10 cellular contexts compared by ENCODE assay signal in the genomic region with DNA sequence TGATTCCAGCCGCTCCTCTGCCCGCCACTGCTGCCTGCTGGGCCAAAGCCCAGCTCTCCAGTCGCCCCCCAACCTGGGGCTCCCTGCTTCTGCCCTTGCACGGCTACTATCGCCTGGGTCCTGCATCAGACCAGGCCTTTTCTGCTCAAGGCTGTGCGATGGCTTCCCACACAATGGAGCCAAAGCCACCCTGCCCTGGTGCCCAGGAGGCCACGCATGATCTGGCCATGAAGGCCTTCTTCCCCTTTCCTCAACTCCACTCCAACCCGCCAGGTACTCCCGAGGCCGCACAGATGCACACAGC. TPM values are rescaled to one million over a fixed set of nuclear protein-coding genes. Genes with fewer than 3 reads are reported as not detected.
DNase-seq lines count a peak whose midpoint lies in the region; ATAC-seq and TF ChIP-seq lines count a peak whose summit lies in the region.
"Had no signal": no experiment of that assay in that cellular context is flagged by ENCODE, and none has a peak within 500 bp of the region (broad histone marks: within the 10 kb centered on the region; RNA-seq: fewer than 3 reads in every experiment).

No MANE protein-coding gene starts in this region.

- peaks cover 25% of the 10 kb centered on the region for H3K4me1 Mint-ChIP-seq in activated naive CD4-positive, alpha-beta T cell treated with anti-CD3 and anti-CD28 coated beads, Interleukin-2, amount 50 U/mL, for 24 hours
- peaks cover 44% of the 10 kb centered on the region for H3K4me1 Mint-ChIP-seq in activated CD8-positive, alpha-beta T cell treated with anti-CD3 and anti-CD28 coated beads, Interleukin-2, amount 10 ng/mL, durations not matched to agents 7 days and 5 days (ENCODE audit: low read depth)
- no peaks in the 10 kb centered on the region for H3K4me1 Mint-ChIP-seq in mesothelial cell of epicardium

- H3K36me3 Mint-ChIP-seq in activated naive CD4-positive, alpha-beta T cell treated with anti-CD3 and anti-CD28 coated beads, Interleukin-2, amount 50 U/mL, for 24 hours: peaks cover 4% of the 10 kb centered on the region
- H3K36me3 Mint-ChIP-seq in activated CD8-positive, alpha-beta T cell treated with anti-CD3 and anti-CD28 coated beads, Interleukin-2, amount 10 ng/mL, durations not matched to agents 7 days and 5 days (ENCODE audit: low read depth): peaks cover 56% of the 10 kb centered on the region
- H3K36me3 Mint-ChIP-seq in mesothelial cell of epicardium: peaks cover 34% of the 10 kb centered on the region

- DNase-seq in activated naive CD4-positive, alpha-beta T cell treated with Interleukin-2 at 50 U/mL for 16 hours: no peak
- no peak for DNase-seq in activated CD8-positive, alpha-beta T cell treated with anti-CD3 and anti-CD28 coated beads, Interleukin-2, amount 10 ng/mL, durations not matched to agents 7 days and 5 days
- DNase-seq in mesothelial cell of epicardium (ENCODE audit: low spot score in 2 of 2, unreplicated experiment in 2 of 2): no peak
- no peak for DNase-seq in stimulated activated CD4-positive, alpha-beta T cell treated with anti-CD3 and anti-CD28 coated beads, Interleukin-4, amount 100 ng/mL, for 1 hour
- no peak for DNase-seq in OCI-M1 (lab: John Stamatoyannopoulos, UW)
- DNase-seq in NCI-H187 (lab: John Stamatoyannopoulos, UW): no peak
- no peak for DNase-seq in effector CD8-positive, alpha-beta T cell (lab: John Stamatoyannopoulos, UW)
- DNase-seq: SHP77 treated with DMSO at 0.1 percent for 48 hours, small intestine had no signal

- no peaks in the 10 kb centered on the region for H3K9me3 Mint-ChIP-seq in activated naive CD4-positive, alpha-beta T cell treated with anti-CD3 and anti-CD28 coated beads, Interleukin-2, amount 50 U/mL, for 24 hours
- H3K9me3 Mint-ChIP-seq in activated CD8-positive, alpha-beta T cell treated with anti-CD3 and anti-CD28 coated beads, Interleukin-2, amount 10 ng/mL, durations not matched to agents 7 days and 5 days (ENCODE audit: insufficient read depth): no peaks in the 10 kb centered on the region
- no peaks in the 10 kb centered on the region for H3K9me3 Mint-ChIP-seq in mesothelial cell of epicardium

- no peak for TF ChIP-seq CTCF in mesothelial cell of epicardium (IDR thresholded peaks at IDR 0.05; ENCODE audit: unreplicated experiment)

- no peaks in the 10 kb centered on the region for H3K27me3 Mint-ChIP-seq in activated naive CD4-positive, alpha-beta T cell treated with anti-CD3 and anti-CD28 coated beads, Interleukin-2, amount 50 U/mL, for 24 hours
- H3K27me3 Mint-ChIP-seq in activated CD8-positive, alpha-beta T cell treated with anti-CD3 and anti-CD28 coated beads, Interleukin-2, amount 10 ng/mL, durations not matched to agents 7 days and 5 days (ENCODE audit: low read depth): no peaks in the 10 kb centered on the region
- H3K27me3 Mint-ChIP-seq in mesothelial cell of epicardium (ENCODE audit: low read depth): no peaks in the 10 kb centered on the region

- no peak overlapping the region for H3K4me3 Mint-ChIP-seq in activated naive CD4-positive, alpha-beta T cell treated with anti-CD3 and anti-CD28 coated beads, Interleukin-2, amount 50 U/mL, for 24 hours
- H3K4me3 Mint-ChIP-seq in activated CD8-positive, alpha-beta T cell treated with anti-CD3 and anti-CD28 coated beads, Interleukin-2, amount 10 ng/mL, durations not matched to agents 7 days and 5 days: peak overlapping the region; percentile 16
- H3K4me3 Mint-ChIP-seq in mesothelial cell of epicardium: no peak overlapping the region

- POLR2A ChIA-PET in activated CD8-positive, alpha-beta T cell treated with anti-CD3 and anti-CD28 coated beads, Interleukin-2, amount 10 ng/mL, durations not matched to agents 7 days and 5 days (lab: Charles Lee): interaction anchor here (0.8 to 1.7 kb wide), 4 partner anchors 8 to 46 kb away, joined by 3 to 5 read pairs (median 4); a partner anchor contains a TSS

- CTCF ChIA-PET in activated CD8-positive, alpha-beta T cell treated with anti-CD3 and anti-CD28 coated beads, Interleukin-2, amount 10 ng/mL, durations not matched to agents 7 days and 5 days (lab: Charles Lee): interaction anchor here (1.3 to 1.9 kb wide), 2 partner anchors 20 to 229 kb away, joined by 3 to 11 read pairs; no protein-coding TSS in a partner anchor

- ATAC-seq in activated CD8-positive, alpha-beta T cell treated with anti-CD3 and anti-CD28 coated beads, Interleukin-2, amount 10 ng/mL, durations not matched to agents 7 days and 5 days: no peak

- peak overlapping the region; percentile 80 for H3K27ac Mint-ChIP-seq in activated naive CD4-positive, alpha-beta T cell treated with anti-CD3 and anti-CD28 coated beads, Interleukin-2, amount 50 U/mL, for 24 hours
- peak overlapping the region; percentile 89 for H3K27ac Mint-ChIP-seq in activated CD8-positive, alpha-beta T cell treated with anti-CD3 and anti-CD28 coated beads, Interleukin-2, amount 10 ng/mL, durations not matched to agents 7 days and 5 days
- H3K27ac Mint-ChIP-seq in mesothelial cell of epicardium: peak overlapping the region; percentile 28

RNA-seq across cellular contexts. Expression of a gene that starts 45.8 kb away (rescaled TPM):
- 100 to 1,000 TPM; 105 TPM for total RNA-seq in activated CD8-positive, alpha-beta T cell treated with anti-CD3 and anti-CD28 coated beads, Interleukin-2, amount 10 ng/mL, durations not matched to agents 7 days and 5 days
- 93.4 to 101 TPM (median 100 TPM) in 3 replicates for total RNA-seq in mesothelial cell of epicardium

Comparison
In these comparisons a context has a peak if more than half of its experiments do, and no peak if none do; other contexts are left out.
1. H3K27ac Mint-ChIP-seq: peak in every context shown above with its lines; median percentile 89 in activated CD8-positive, alpha-beta T cell treated with anti-CD3 and anti-CD28 coated beads, Interleukin-2, amount 10 ng/mL, durations not matched to agents 7 days and 5 days; 80 in activated naive CD4-positive, alpha-beta T cell treated with anti-CD3 and anti-CD28 coated beads, Interleukin-2, amount 50 U/mL, for 24 hours; 28 in mesothelial cell of epicardium.